9 cellular contexts compared by ENCODE assay signal in genomic region chr13:19927117-19927734, GRCh38. TPM values are rescaled to one million over a fixed set of nuclear protein-coding genes. Genes with fewer than 3 reads are reported as not detected.
DNase-seq lines count a peak whose midpoint lies in the region; ATAC-seq, FAIRE-seq and TF ChIP-seq lines count a peak whose summit lies in the region.
"Had no signal": no experiment of that assay in that cellular context is flagged by ENCODE, and none has a peak within 500 bp of the region (broad histone marks: within the 10 kb centered on the region; RNA-seq: fewer than 3 reads in every experiment).

No MANE protein-coding gene starts in this region.

- ATAC-seq in mucosa of descending colon (no peak), WTC11 (no peak), GM21423 (IDR thresholded peaks at IDR 0.05; ENCODE audit: unreplicated experiment) (no peak), GM19452 (IDR thresholded peaks at IDR 0.05; ENCODE audit: unreplicated experiment) (no peak)

- no peaks in the 10 kb centered on the region for H3K9me3 ChIP-seq in mucosa of descending colon

- no peak overlapping the region for H3K4me3 ChIP-seq in bronchial epithelial cell (ENCODE audit: low read depth, low read length)
- no peak overlapping the region for H3K4me3 ChIP-seq in mucosa of descending colon

- no peaks in the 10 kb centered on the region for H3K36me3 Mint-ChIP-seq in WTC11
- H3K36me3 Mint-ChIP-seq: T-cell had no signal

- CTCF ChIA-PET in WTC11 (lab: Charles Lee) = interaction anchor here (0.8 to 1.5 kb wide), 10 partner anchors 9 to 200 kb away, joined by 3 to 8 read pairs (median 4); partner anchors contain the start of gene ZMYM5

- H3K36me3 ChIP-seq in bronchial epithelial cell (ENCODE audit: control insufficient read depth, insufficient read depth, low read length) (no peaks in the 10 kb centered on the region), mucosa of descending colon (ENCODE audit: low read depth) (no peaks in the 10 kb centered on the region)

- H3K9me3 Mint-ChIP-seq in WTC11 = no peaks in the 10 kb centered on the region
- H3K9me3 Mint-ChIP-seq: T-cell had no signal

- no peak overlapping the region for H3K4me3 Mint-ChIP-seq in WTC11
- H3K4me3 Mint-ChIP-seq: T-cell had no signal

- no peak overlapping the region for H3K27ac Mint-ChIP-seq in WTC11
- H3K27ac Mint-ChIP-seq: T-cell had no signal

- DNase-seq in EL (peak; percentile 18), NCI-H1092 (lab: John Stamatoyannopoulos, UW) (peak; percentile 13), bronchial epithelial cell (ENCODE audit: low read depth) (peak; percentile 63), mucosa of descending colon (no peak), WTC11 (ENCODE audit: low spot score) (no peak)
- DNase-seq in activated T-cell treated with anti-CD3 and anti-CD28 coated beads, Interleukin-2, amount 50 U/mL, for 1 hour = no peak
- DNase-seq: T-cell had no signal

- no peaks in the 10 kb centered on the region for H3K4me1 Mint-ChIP-seq in WTC11

- H3K4me1 ChIP-seq in mucosa of descending colon (ENCODE audit: low read depth) = no peaks in the 10 kb centered on the region

- no peaks in the 10 kb centered on the region for H3K27me3 ChIP-seq in bronchial epithelial cell (ENCODE audit: control insufficient read depth, insufficient read depth, low read length)

- POLR2A ChIA-PET in WTC11 (lab: Charles Lee) = no interaction called here

- no peak for FAIRE-seq in bronchial epithelial cell (lab: Jason Lieb, UNC)

- intact Hi-C loops in mucosa of descending colon (cut with DNase I, micrococcal nuclease) = no loop called here

- H3K27me3 Mint-ChIP-seq in WTC11 (ENCODE audit: low read depth) = no peaks in the 10 kb centered on the region
- H3K27me3 Mint-ChIP-seq: T-cell had no signal

- TF ChIP-seq CTCF in bronchial epithelial cell (IDR thresholded peaks at IDR 0.05; ENCODE audit: insufficient read depth, low read length, severe bottlenecking) (peak; percentile 37), mucosa of descending colon (IDR thresholded peaks at IDR 0.05) (peak; percentile 15), WTC11 (IDR thresholded peaks at IDR 0.05) (no peak)

TF ChIP-seq in WTC11, 78 proteins besides CTCF, POLR2A, EP300 and RAD21:
- TF ChIP-seq SP1 (CRISPR knock-in tag; conservative IDR thresholded peaks at IDR 0.05) (no peak), ARID4B (CRISPR knock-in tag; IDR thresholded peaks at IDR 0.05; ENCODE audit: borderline replicate concordance) (no peak), SMAD4 (CRISPR knock-in tag; IDR thresholded peaks at IDR 0.05) (no peak), OVOL2 (CRISPR knock-in tag; IDR thresholded peaks at IDR 0.05; ENCODE audit: borderline replicate concordance) (no peak)

RNA-seq across cellular contexts. Expression of gene ZMYM2, which starts 31.3 kb away (rescaled TPM):
- total RNA-seq in bronchial epithelial cell = 61.1 and 71.2 TPM in 2 replicates
- total RNA-seq in mucosa of descending colon = 10 to 100 TPM; 58.9 to 85.1 (median 70.3) TPM
- total RNA-seq in WTC11 (2021) = 159 to 181 TPM (median 176 TPM) in 3 replicates

Comparison
In these comparisons a context has a peak if more than half of its experiments do, and no peak if none do; other contexts are left out.
1. DNase-seq: peak in EL (single experiment), NCI-H1092 (single experiment) and bronchial epithelial cell (single experiment); none in mucosa of descending colon (0 of 3), WTC11 (single experiment) and activated T-cell treated with anti-CD3 and anti-CD28 coated beads, Interleukin-2, amount 50 U/mL, for 1 hour (single experiment).